Comparison of ENCODE assay signal across 19 cellular contexts in genomic region chr6:3811191-3811590, GRCh38.
"Had no signal": no experiment of that assay in that cellular context is flagged by ENCODE, and none has a peak within 500 bp of the region (broad histone marks: within the 10 kb centered on the region; RNA-seq: fewer than 3 reads in every experiment).

No MANE protein-coding gene starts in this region.

- DNase-seq: activated CD4-positive, alpha-beta T cell treated with anti-CD3 and anti-CD28 coated beads, Interleukin-2, amount 50 U/mL, for 1 hour; activated CD8-positive, alpha-beta memory T cell treated with anti-CD3 and anti-CD28 coated beads for 24 hours; activated gamma-delta T cell treated with Interleukin-2 at 50 U/mL for 16 hours; amniotic stem cell; cortex of kidney; effector CD8-positive, alpha-beta T cell; foreskin keratinocyte; heart right ventricle; ovary; sigmoid colon; stimulated activated CD4-positive, alpha-beta T cell treated with anti-CD3 and anti-CD28 coated beads, Interleukin-1b, Interleukin-23, amount 100 ng/mL, for 48 hours; T-cell; T-helper 9 cell had no signal

- H3K4me1 Mint-ChIP-seq: central memory CD8-positive, alpha-beta T cell; T-cell had no signal

- H3K36me3 ChIP-seq: heart right ventricle, ovary, sigmoid colon, tibial artery had no signal

- H3K4me3 Mint-ChIP-seq: activated naive CD8-positive, alpha-beta T cell; central memory CD8-positive, alpha-beta T cell; mesothelial cell of epicardium; neural crest cell; T-cell had no signal

- H3K36me3 Mint-ChIP-seq: activated naive CD8-positive, alpha-beta T cell; mesothelial cell of epicardium; T-cell had no signal

- H3K9me3 ChIP-seq: body of pancreas, heart right ventricle, ovary, sigmoid colon, tibial artery had no signal

- H3K4me3 ChIP-seq: body of pancreas, heart right ventricle, ovary, sigmoid colon, tibial artery had no signal

- H3K27me3 ChIP-seq: body of pancreas, foreskin keratinocyte, heart right ventricle, ovary, sigmoid colon, tibial artery had no signal

- H3K9me3 Mint-ChIP-seq: central memory CD8-positive, alpha-beta T cell; mesothelial cell of epicardium; neural crest cell; T-cell had no signal

- H3K27ac ChIP-seq: body of pancreas, foreskin keratinocyte, heart right ventricle, ovary, sigmoid colon had no signal

- H3K27ac Mint-ChIP-seq: activated naive CD8-positive, alpha-beta T cell; mesothelial cell of epicardium; T-cell had no signal
